ENCODE assay signal across 38 cellular contexts in genomic region chr1:21941370-21941769, GRCh38. TPM values are rescaled to one million over a fixed set of nuclear protein-coding genes. Genes with fewer than 3 reads are reported as not detected.
DNase-seq lines count a peak whose midpoint lies in the region; ATAC-seq and TF ChIP-seq lines count a peak whose summit lies in the region.
"Had no signal": no experiment of that assay in that cellular context is flagged by ENCODE, and none has a peak within 500 bp of the region (broad histone marks: within the 10 kb centered on the region; RNA-seq: fewer than 3 reads in every experiment).

No MANE protein-coding gene starts in this region.

- H3K27ac ChIP-seq in Panc1 (ENCODE audit: low read length): peak overlapping the region; percentile 59
- H3K27ac ChIP-seq in muscle layer of duodenum (ENCODE audit: low read length): peak overlapping the region; percentile 91
- H3K27ac ChIP-seq in thoracic aorta: peak overlapping the region; percentile 76 to 89
- H3K27ac ChIP-seq: BLaER1, breast epithelium, epithelial cell of prostate, HL-60, ovary, thyroid gland had no signal

- TF ChIP-seq CTCF in Panc1 (IDR thresholded peaks at IDR 0.05) (no peak), brain (conservative IDR thresholded peaks at IDR 0.05) (no peak), thoracic aorta (IDR thresholded peaks at IDR 0.05) (no peak)

- ATAC-seq in Panc1: no peak
- no peak for ATAC-seq in thoracic aorta (ENCODE audit: insufficient number of reproducible peaks, low FRiP score, low read depth)
- ATAC-seq: activated CD8-positive, alpha-beta T cell treated with anti-CD3 and anti-CD28 coated beads for 36 hours; activated T-helper 17 cell treated with anti-CD3 and anti-CD28 coated beads, Interleukin-2, amount 50 U/mL, for 72 hours; natural killer cell treated with Interleukin-12 subunit alpha and Interleukin-12 subunit beta and Interleukin-15 and Interleukin-18, amount 100 ng/mL, for 72 hours had no signal

- CTCF ChIA-PET in Panc1 (lab: Charles Lee): no interaction called here

- no TSS peak for BruUV-seq in Panc1 (replicated peaks; lab: Mats Ljungman, UMichigan)

- in situ Hi-C loops in Panc1 (cut with HindIII; ENCODE audit: low pct_unique_long_range_greater_than_20kb, low sequenced_read_pairs): no loop called here

- H3K9me3 Mint-ChIP-seq in brain: peaks cover 0 to 4% (median 0%) of the 10 kb centered on the region in 5 experiments
- H3K9me3 Mint-ChIP-seq in immature natural killer cell: no peaks in the 10 kb centered on the region
- H3K9me3 Mint-ChIP-seq: activated CD8-positive, alpha-beta T cell treated with anti-CD3 and anti-CD28 coated beads for 36 hours; activated naive CD4-positive, alpha-beta T cell treated with anti-CD3 and anti-CD28 coated beads, Interleukin-2, amount 10 ng/mL, durations not matched to agents 7 days and 5 days; activated T-helper 17 cell treated with anti-CD3 and anti-CD28 coated beads, Interleukin-2, amount 50 U/mL, for 72 hours; H9; natural killer cell treated with Interleukin-12 subunit alpha and Interleukin-12 subunit beta and Interleukin-15 and Interleukin-18, amount 100 ng/mL, for 72 hours; stimulated activated naive CD8-positive, alpha-beta T cell treated with anti-CD3 and anti-CD28 coated beads, Interleukin-15, Interleukin-2, amounts not matched to agents 100 ng/mL and 50 ng/mL, for 24 hours had no signal

- DNase-seq in Panc1 (ENCODE audit: low read depth, low spot score): no peak
- no peak for DNase-seq in thoracic aorta (ENCODE audit: low spot score)
- no peak for DNase-seq in NCI-H2227 treated with DMSO at 0.1 percent for 48 hours (lab: John Stamatoyannopoulos, UW)
- DNase-seq in DMS53 (lab: John Stamatoyannopoulos, UW): no peak
- no peak for DNase-seq in immature natural killer cell
- DNase-seq: activated CD4-positive, alpha-beta T cell treated with anti-CD3 and anti-CD28 coated beads for 1 hour; activated CD8-positive, alpha-beta memory T cell treated with anti-CD3 and anti-CD28 coated beads, Interleukin-2, amount 50 U/mL, for 48 hours; activated CD8-positive, alpha-beta T cell treated with anti-CD3 and anti-CD28 coated beads for 36 hours; activated naive CD4-positive, alpha-beta T cell treated with anti-CD3 and anti-CD28 coated beads, Interleukin-2, amount 10 ng/mL, durations not matched to agents 7 days and 5 days; amniotic stem cell; effector memory CD4-positive, alpha-beta T cell; H9; Karpas-422; midbrain; NCI-H1417 treated with DMSO at 0.1 percent for 48 hours; NCI-H2081; NCI-H526 treated with DMSO at 0.1 percent for 48 hours; NK-92 treated with Interleukin-12 subunit alpha and Interleukin-12 subunit beta, amount 100 ng/mL, for 24 hours; ovary; retina; SHP77 treated with DMSO at 0.1 percent for 48 hours; stimulated activated CD4-positive, alpha-beta T cell treated with anti-CD3 and anti-CD28 coated beads, Interleukin-1b, Interleukin-23, amount 100 ng/mL, for 48 hours; T-helper 2 cell; thyroid gland had no signal

- peak overlapping the region in 3 of 5 experiments; percentile 0 to 38 (median 31) for H3K27ac Mint-ChIP-seq in brain
- H3K27ac Mint-ChIP-seq in immature natural killer cell: no peak overlapping the region
- H3K27ac Mint-ChIP-seq: activated CD8-positive, alpha-beta T cell treated with anti-CD3 and anti-CD28 coated beads for 36 hours; activated naive CD4-positive, alpha-beta T cell treated with anti-CD3 and anti-CD28 coated beads, Interleukin-2, amount 10 ng/mL, durations not matched to agents 7 days and 5 days; activated T-helper 17 cell treated with anti-CD3 and anti-CD28 coated beads, Interleukin-2, amount 50 U/mL, for 72 hours; natural killer cell treated with Interleukin-12 subunit alpha and Interleukin-12 subunit beta and Interleukin-15 and Interleukin-18, amount 100 ng/mL, for 72 hours; stimulated activated naive CD8-positive, alpha-beta T cell treated with anti-CD3 and anti-CD28 coated beads, Interleukin-15, Interleukin-2, amounts not matched to agents 100 ng/mL and 50 ng/mL, for 24 hours had no signal

- H3K27me3 Mint-ChIP-seq in brain (peaks cover 4% of the 10 kb centered on the region), immature natural killer cell (ENCODE audit: low read depth in 3 of 3) (peaks cover 0 to 11% (median under 1%) of the 10 kb centered on the region in 3 donors)

- H3K27me3 ChIP-seq in Panc1 (ENCODE audit: control insufficient read depth, insufficient read depth, low read length): no peaks in the 10 kb centered on the region
- no peaks in the 10 kb centered on the region for H3K27me3 ChIP-seq in muscle layer of duodenum (ENCODE audit: low read depth, low read length)
- H3K27me3 ChIP-seq in thoracic aorta (replicated peaks; ENCODE audit: insufficient read depth): no peaks in the 10 kb centered on the region
- H3K27me3 ChIP-seq: BLaER1, breast epithelium, ovary, thyroid gland had no signal

- intact Hi-C loops in Panc1 (cut with micrococcal nuclease; ENCODE audit: unreplicated experiment): no loop called here

- no peaks in the 10 kb centered on the region for H3K36me3 Mint-ChIP-seq in brain
- H3K36me3 Mint-ChIP-seq in immature natural killer cell: no peaks in the 10 kb centered on the region
- H3K36me3 Mint-ChIP-seq: activated naive CD4-positive, alpha-beta T cell treated with anti-CD3 and anti-CD28 coated beads, Interleukin-2, amount 10 ng/mL, durations not matched to agents 7 days and 5 days; natural killer cell treated with Interleukin-12 subunit alpha and Interleukin-12 subunit beta and Interleukin-15 and Interleukin-18, amount 100 ng/mL, for 72 hours had no signal

- peaks cover 47% of the 10 kb centered on the region for H3K4me1 ChIP-seq in Panc1 (ENCODE audit: control insufficient read depth, insufficient read depth, low read length)
- peaks cover 11 to 27% of the 10 kb centered on the region in 2 donors for H3K4me1 ChIP-seq in muscle layer of duodenum (ENCODE audit: control insufficient read depth in 1 of 2, insufficient read depth in 2 of 2, low read length in 2 of 2)
- H3K4me1 ChIP-seq in thoracic aorta (ENCODE audit: control insufficient read depth in 1 of 2, low read depth in 2 of 2): peaks cover 36 to 68% of the 10 kb centered on the region in 2 donors

- POLR2A ChIA-PET in Panc1 (lab: Charles Lee): interaction anchor here (0.6 kb wide), 1 partner anchor 39 kb away, joined by 4 read pairs; no protein-coding TSS in a partner anchor

- H3K4me1 Mint-ChIP-seq in brain (peaks cover 60% of the 10 kb centered on the region), immature natural killer cell (peaks cover 7% of the 10 kb centered on the region in 2 donors)

- H3K4me3 Mint-ChIP-seq in brain: no peak overlapping the region
- no peak overlapping the region for H3K4me3 Mint-ChIP-seq in immature natural killer cell
- H3K4me3 Mint-ChIP-seq: activated CD8-positive, alpha-beta T cell treated with anti-CD3 and anti-CD28 coated beads for 36 hours; activated naive CD4-positive, alpha-beta T cell treated with anti-CD3 and anti-CD28 coated beads, Interleukin-2, amount 10 ng/mL, durations not matched to agents 7 days and 5 days; activated T-helper 17 cell treated with anti-CD3 and anti-CD28 coated beads, Interleukin-2, amount 50 U/mL, for 72 hours; H9; natural killer cell treated with Interleukin-12 subunit alpha and Interleukin-12 subunit beta and Interleukin-15 and Interleukin-18, amount 100 ng/mL, for 72 hours; stimulated activated naive CD8-positive, alpha-beta T cell treated with anti-CD3 and anti-CD28 coated beads, Interleukin-15, Interleukin-2, amounts not matched to agents 100 ng/mL and 50 ng/mL, for 24 hours had no signal

- H3K4me3 ChIP-seq in Panc1 (ENCODE audit: low read depth in 2 of 2, low read length in 2 of 2) (no peak overlapping the region), muscle layer of duodenum (ENCODE audit: low read depth in 1 of 2, low read length in 2 of 2) (no peak overlapping the region), thoracic aorta (no peak overlapping the region)
- H3K4me3 ChIP-seq: BLaER1, breast epithelium, ovary, smooth muscle cell, thyroid gland had no signal

- no peaks in the 10 kb centered on the region for H3K9me3 ChIP-seq in Panc1 (ENCODE audit: control insufficient read depth, insufficient read depth, low read depth, low read length)
- no peaks in the 10 kb centered on the region for H3K9me3 ChIP-seq in muscle layer of duodenum (ENCODE audit: control insufficient read depth in 1 of 2, low read length in 2 of 2)
- no peaks in the 10 kb centered on the region for H3K9me3 ChIP-seq in thoracic aorta
- H3K9me3 ChIP-seq: BLaER1, breast epithelium, ovary, thyroid gland had no signal

- H3K36me3 ChIP-seq in Panc1 (ENCODE audit: control insufficient read depth, insufficient read depth, low read length): no peaks in the 10 kb centered on the region; the same call in 1 of the 2 replicates
- H3K36me3 ChIP-seq in muscle layer of duodenum (ENCODE audit: control insufficient read depth in 1 of 2, insufficient read depth in 2 of 2, low read length in 2 of 2): peaks cover 0 to 4% of the 10 kb centered on the region in 2 donors
- H3K36me3 ChIP-seq in thoracic aorta: no peaks in the 10 kb centered on the region
- H3K36me3 ChIP-seq: BLaER1, breast epithelium, ovary, thyroid gland had no signal

RNA-seq across cellular contexts. Expression of gene HSPG2, which starts 4.3 kb away (rescaled TPM):
- total RNA-seq in Panc1 (2021; ENCODE audit: unreplicated experiment) (171 TPM), thoracic aorta (100 to 1,000 TPM; 684 to 846 TPM)
- polyA plus RNA-seq in Panc1 (2012; ENCODE audit: insufficient read length): 324 TPM
- polyA plus RNA-seq in brain (ENCODE audit: insufficient read depth, low read depth, low replicate concordance) (27.0 TPM), immature natural killer cell (under 1 TPM in 1 of 3 donors, not detected in 2; 0.19 TPM)

RNA-seq across cellular contexts. Expression of gene CELA3B, which starts 35.5 kb away (rescaled TPM):
- total RNA-seq in Panc1 (2021; ENCODE audit: unreplicated experiment): 3.4 TPM
- not detected for polyA plus RNA-seq in Panc1 (2012; ENCODE audit: insufficient read length)
- polyA plus RNA-seq in brain (ENCODE audit: insufficient read depth, low read depth, low replicate concordance): not detected
- 1 to 10 TPM in 1 of 2 donors, not detected in 1; 2.0 TPM for total RNA-seq in thoracic aorta
- not detected for polyA plus RNA-seq in immature natural killer cell
- total RNA-seq: activated CD8-positive, alpha-beta T cell treated with anti-CD3 and anti-CD28 coated beads for 36 hours; activated T-helper 17 cell treated with anti-CD3 and anti-CD28 coated beads, Interleukin-2, amount 50 U/mL, for 72 hours; breast epithelium; G401; H9; lower leg skin; natural killer cell treated with Interleukin-12 subunit alpha and Interleukin-12 subunit beta and Interleukin-15 and Interleukin-18, amount 100 ng/mL, for 72 hours; smooth muscle cell; thyroid gland had no signal
- polyA plus RNA-seq: AG04450, keratinocyte, ovary, smooth muscle cell had no signal

Comparison
In these comparisons a context has a peak if more than half of its experiments do, and no peak if none do; other contexts are left out.
1. H3K27ac Mint-ChIP-seq: peak in brain (3 of 5); none in immature natural killer cell (0 of 6).
2. Peak in every context shown above with its lines, with median percentiles within 50 percentile points of each other: H3K27ac ChIP-seq.